ENCODE assay signal across 9 cellular contexts in genomic region chr12:132561784-132562156, GRCh38. TPM values are rescaled to one million over a fixed set of nuclear protein-coding genes. Genes with fewer than 3 reads are reported as not detected.
A peak's percentile ranks its signal among the peaks of the same experiment; 100 is the strongest.
DNase-seq lines count a peak whose midpoint lies in the region; ATAC-seq, FAIRE-seq and TF ChIP-seq lines count a peak whose summit lies in the region.
"Had no signal": no experiment of that assay in that cellular context is flagged by ENCODE, and none has a peak within 500 bp of the region (broad histone marks: within the 10 kb centered on the region; RNA-seq: fewer than 3 reads in every experiment).

No MANE protein-coding gene starts in this region.

- FAIRE-seq in kidney (lab: Jason Lieb, UNC), result no peak

- TF ChIP-seq CTCF in GM20000 (IDR thresholded peaks at IDR 0.05; ENCODE audit: extremely low read depth, missing control alignments) (no peak), kidney (IDR thresholded peaks at IDR 0.05; ENCODE audit: borderline replicate concordance, extremely low read depth, insufficient read depth) (peak; percentile 19)

- H3K4me1 ChIP-seq in kidney (ENCODE audit: control insufficient read depth in 1 of 2, insufficient read depth in 1 of 2, low read depth in 1 of 2, low read length in 2 of 2), result peaks cover 0 to 11% of the 10 kb centered on the region in 2 donors

- H3K4me3 ChIP-seq in kidney (ENCODE audit: low read length in 2 of 2), result no peak overlapping the region

- ATAC-seq in GM21447 (IDR thresholded peaks at IDR 0.05; ENCODE audit: unreplicated experiment) (no peak), GM19467 (IDR thresholded peaks at IDR 0.05; ENCODE audit: unreplicated experiment) (no peak), GM21528 (IDR thresholded peaks at IDR 0.05; ENCODE audit: low FRiP score, unreplicated experiment) (no peak)

- H3K9me3 ChIP-seq in kidney (ENCODE audit: control insufficient read depth in 1 of 2, low read length in 2 of 2), result no peaks in the 10 kb centered on the region

- peak; percentile 12 for DNase-seq in COR-L47 (lab: John Stamatoyannopoulos, UW)
- peak; percentile 81 for DNase-seq in GM20000 (ENCODE audit: low spot score)
- peak; percentile 26 for DNase-seq in UCSD-AML1 (lab: John Stamatoyannopoulos, UW; ENCODE audit: unreplicated experiment)
- DNase-seq in kidney, result no peak
- no peak for DNase-seq in effector CD8-positive, alpha-beta T cell (lab: John Stamatoyannopoulos, UW)

- H3K9ac ChIP-seq in kidney (ENCODE audit: low read length in 2 of 2), result no peak overlapping the region

- intact Hi-C loops in kidney (cut with DNase I), result no loop called here

- peaks cover 0 to 4% of the 10 kb centered on the region in 2 donors for H3K36me3 ChIP-seq in kidney (ENCODE audit: control insufficient read depth in 1 of 2, insufficient read depth in 2 of 2, low read length in 2 of 2)

- no peak overlapping the region for H3K27ac ChIP-seq in kidney (ENCODE audit: low read depth in 2 of 2, low read length in 2 of 2)

RNA-seq across cellular contexts. Expression of gene LRCOL1, which starts 48.6 kb away (rescaled TPM):
- total RNA-seq in kidney, result 1.8 TPM
- polyA plus RNA-seq in kidney (ENCODE audit: insufficient read depth, low read depth, low replicate concordance), result 1.0 TPM

RNA-seq across cellular contexts. Expression of gene P2RX2, which starts 56.8 kb away (rescaled TPM):
- 0.19 TPM for total RNA-seq in kidney
- 0.37 TPM for polyA plus RNA-seq in kidney (ENCODE audit: insufficient read depth, low read depth, low replicate concordance)
- total RNA-seq: subcutaneous adipose tissue had no signal

Comparison
In these comparisons a context has a peak if more than half of its experiments do, and no peak if none do; other contexts are left out.
1. DNase-seq: peak in COR-L47 (single experiment), GM20000 (single experiment) and UCSD-AML1 (single experiment); none in kidney (single experiment) and effector CD8-positive, alpha-beta T cell (single experiment).